Comparison of ENCODE assay signal across 3 cellular contexts in the genomic region with DNA sequence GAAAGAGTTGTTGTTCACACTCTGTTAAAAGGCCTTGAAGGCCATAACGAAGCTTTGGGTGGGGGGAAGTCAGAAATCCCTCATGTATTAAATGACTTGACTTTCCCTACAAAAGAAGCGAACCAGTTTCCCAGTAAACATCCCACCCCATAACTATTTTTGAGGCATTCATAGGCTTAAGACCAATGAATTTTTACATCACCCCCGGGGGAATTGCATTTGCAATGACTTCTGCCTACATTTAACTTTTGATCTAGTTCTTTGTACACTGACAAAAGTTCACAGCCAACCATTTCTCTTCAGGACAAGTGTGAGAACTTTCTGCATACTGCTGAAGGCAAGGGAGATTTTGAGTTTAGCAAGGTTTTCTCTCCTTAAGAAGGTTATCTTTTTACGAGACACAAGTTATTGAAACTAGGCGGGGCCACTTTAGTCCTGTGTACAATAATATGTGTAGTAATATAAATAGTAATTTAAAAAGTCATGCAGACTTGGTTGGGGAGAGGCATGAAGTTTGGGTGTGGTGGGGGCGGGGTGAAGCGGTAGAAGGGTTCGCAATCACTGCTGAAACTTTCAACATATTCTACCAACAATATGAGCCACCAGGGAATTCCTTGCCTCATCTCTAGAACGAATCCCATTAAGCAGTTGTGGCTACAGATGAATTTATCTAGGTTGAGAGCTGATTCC.
TF ChIP-seq lines count a peak whose summit lies in the region.

No MANE protein-coding gene starts in this region.

TF ChIP-seq in IMR-90, 13 proteins besides CTCF, POLR2A, EP300 and RAD21:
- TF ChIP-seq CHD1 (IDR thresholded peaks at IDR 0.05; ENCODE audit: low read depth, low read length), result no peak
- TF ChIP-seq, protein P1, sequence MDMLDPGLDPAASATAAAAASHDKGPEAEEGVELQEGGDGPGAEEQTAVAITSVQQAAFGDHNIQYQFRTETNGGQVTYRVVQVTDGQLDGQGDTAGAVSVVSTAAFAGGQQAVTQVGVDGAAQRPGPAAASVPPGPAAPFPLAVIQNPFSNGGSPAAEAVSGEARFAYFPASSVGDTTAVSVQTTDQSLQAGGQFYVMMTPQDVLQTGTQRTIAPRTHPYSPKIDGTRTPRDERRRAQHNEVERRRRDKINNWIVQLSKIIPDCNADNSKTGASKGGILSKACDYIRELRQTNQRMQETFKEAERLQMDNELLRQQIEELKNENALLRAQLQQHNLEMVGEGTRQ (IDR thresholded peaks at IDR 0.05; ENCODE audit: low read depth, low read length), result no peak
- no peak for TF ChIP-seq RFX5 (IDR thresholded peaks at IDR 0.05; ENCODE audit: low read depth, low read length)
- no peak for TF ChIP-seq CEBPB (IDR thresholded peaks at IDR 0.05; ENCODE audit: low read depth, low read length)
- no peak for TF ChIP-seq RCOR1 (IDR thresholded peaks at IDR 0.05; ENCODE audit: insufficient replicate concordance, low read length)
- TF ChIP-seq MXI1 (IDR thresholded peaks at IDR 0.05; ENCODE audit: borderline replicate concordance, low read depth, low read length), result no peak
- no peak for TF ChIP-seq SMC3 (IDR thresholded peaks at IDR 0.05; ENCODE audit: low read depth, low read length)
- no peak for TF ChIP-seq NFE2L2 (IDR thresholded peaks at IDR 0.05; ENCODE audit: low read depth, low read length)
- no peak for TF ChIP-seq BHLHE40 (IDR thresholded peaks at IDR 0.05; ENCODE audit: low read depth, low read length)

TF ChIP-seq in K562, 482 proteins besides CTCF, POLR2A, EP300 and RAD21:
- TF ChIP-seq POLR3G (IDR thresholded peaks at IDR 0.05; ENCODE audit: extremely low read depth, insufficient read length, insufficient replicate concordance), result no peak
- no peak for TF ChIP-seq NRF1 (conservative IDR thresholded peaks at IDR 0.05 in 1 of 2, IDR thresholded peaks at IDR 0.05 in 1 of 2)
- TF ChIP-seq, protein P2, sequence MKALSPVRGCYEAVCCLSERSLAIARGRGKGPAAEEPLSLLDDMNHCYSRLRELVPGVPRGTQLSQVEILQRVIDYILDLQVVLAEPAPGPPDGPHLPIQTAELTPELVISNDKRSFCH (CRISPR knock-in tag; IDR thresholded peaks at IDR 0.05), result no peak
- TF ChIP-seq, protein P2 (tag; IDR thresholded peaks at IDR 0.05), result no peak
- no peak for TF ChIP-seq NFE2 (IDR thresholded peaks at IDR 0.05; ENCODE audit: low read depth)
- TF ChIP-seq SREBF1 (IDR thresholded peaks at IDR 0.05; ENCODE audit: borderline replicate concordance, low read depth, low read length), result no peak
- TF ChIP-seq PATZ1 (CRISPR knock-in tag; IDR thresholded peaks at IDR 0.05; ENCODE audit: borderline replicate concordance), result no peak
- TF ChIP-seq FOS (IDR thresholded peaks at IDR 0.05; ENCODE audit: extremely low read depth, insufficient read length), result no peak
- TF ChIP-seq MCM2 (IDR thresholded peaks at IDR 0.05; ENCODE audit: low read depth), result no peak
- no peak for TF ChIP-seq ARNT (IDR thresholded peaks at IDR 0.05)
- no peak for TF ChIP-seq MTF1 (CRISPR knock-in tag; IDR thresholded peaks at IDR 0.05; ENCODE audit: borderline replicate concordance)
- no peak for TF ChIP-seq HDAC3 (IDR thresholded peaks at IDR 0.05; ENCODE audit: borderline replicate concordance, partially characterized antibody)
- no peak for TF ChIP-seq KDM4B (IDR thresholded peaks at IDR 0.05; ENCODE audit: borderline replicate concordance in 2 of 2, low read depth in 1 of 2)
TF ChIP-seq in K562: peak in this region for 0.

TF ChIP-seq in liver, 16 proteins besides CTCF, POLR2A, EP300 and RAD21:
- TF ChIP-seq REST (IDR thresholded peaks at IDR 0.05) (no peak), HNF4A (conservative IDR thresholded peaks at IDR 0.05) (no peak), EGR1 (IDR thresholded peaks at IDR 0.05; ENCODE audit: low read depth in 2 of 2) (no peak)
- TF ChIP-seq, protein P3, sequence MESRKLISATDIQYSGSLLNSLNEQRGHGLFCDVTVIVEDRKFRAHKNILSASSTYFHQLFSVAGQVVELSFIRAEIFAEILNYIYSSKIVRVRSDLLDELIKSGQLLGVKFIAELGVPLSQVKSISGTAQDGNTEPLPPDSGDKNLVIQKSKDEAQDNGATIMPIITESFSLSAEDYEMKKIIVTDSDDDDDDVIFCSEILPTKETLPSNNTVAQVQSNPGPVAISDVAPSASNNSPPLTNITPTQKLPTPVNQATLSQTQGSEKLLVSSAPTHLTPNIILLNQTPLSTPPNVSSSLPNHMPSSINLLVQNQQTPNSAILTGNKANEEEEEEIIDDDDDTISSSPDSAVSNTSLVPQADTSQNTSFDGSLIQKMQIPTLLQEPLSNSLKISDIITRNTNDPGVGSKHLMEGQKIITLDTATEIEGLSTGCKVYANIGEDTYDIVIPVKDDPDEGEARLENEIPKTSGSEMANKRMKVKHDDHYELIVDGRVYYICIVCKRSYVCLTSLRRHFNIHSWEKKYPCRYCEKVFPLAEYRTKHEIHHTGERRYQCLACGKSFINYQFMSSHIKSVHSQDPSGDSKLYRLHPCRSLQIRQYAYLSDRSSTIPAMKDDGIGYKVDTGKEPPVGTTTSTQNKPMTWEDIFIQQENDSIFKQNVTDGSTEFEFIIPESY (IDR thresholded peaks at IDR 0.05), result no peak
